8 cellular contexts compared by ENCODE assay signal in the genomic region with DNA sequence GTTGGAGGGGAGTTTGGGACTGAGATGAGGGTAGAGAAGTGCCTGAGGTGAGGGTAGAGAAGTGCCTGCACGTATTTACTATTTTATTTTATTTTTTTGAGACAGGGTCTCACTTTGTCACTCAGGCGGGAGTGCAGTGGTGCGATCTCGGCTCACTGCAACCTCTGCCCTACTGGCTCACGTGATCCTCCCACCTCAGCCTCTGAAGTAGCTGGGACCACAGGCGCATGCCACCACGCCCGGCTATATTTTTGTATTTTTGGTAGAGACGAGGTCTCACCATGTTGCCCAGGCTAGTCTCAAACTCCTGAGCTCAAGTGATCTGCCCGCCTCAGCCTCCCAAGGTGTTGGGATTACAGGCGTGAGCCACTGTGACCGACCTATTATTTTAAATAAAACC. TPM values are rescaled to one million over a fixed set of nuclear protein-coding genes. Genes with fewer than 3 reads are reported as not detected.
DNase-seq lines count a peak whose midpoint lies in the region; ATAC-seq, FAIRE-seq and TF ChIP-seq lines count a peak whose summit lies in the region.
"Not testable (repeated sequence)": the region's sequence is repeated elsewhere in the genome, so short reads cannot be mapped to it uniquely, and the experiment has no call there.

No MANE protein-coding gene starts in this region.

- not testable (repeated sequence) for H2BK12ac ChIP-seq in mesenchymal stem cell (ENCODE audit: low read length in 2 of 2)

- not testable (repeated sequence) for H3K9me3 ChIP-seq in BLaER1; KOPT-K1 (ENCODE audit: insufficient read depth, low read length, poor library complexity, severe bottlenecking); K562 (replicated peaks; ENCODE audit: control insufficient read depth, insufficient read depth, low read depth, low read length); esophagus squamous epithelium; mesenchymal stem cell (ENCODE audit: control insufficient read depth, low read length); osteoblast (ENCODE audit: low read depth, low read length)

- H2AFZ ChIP-seq in K562 (ENCODE audit: low read depth, low read length); mesenchymal stem cell (ENCODE audit: low read depth, low read length): not testable (repeated sequence)
- peak overlapping the region; percentile 52 for H2AFZ ChIP-seq in osteoblast (ENCODE audit: low read length)

- H3K4me3 Mint-ChIP-seq in activated CD8-positive, alpha-beta T cell treated with anti-CD3 and anti-CD28 coated beads, Interleukin-2, amount 10 ng/mL, durations not matched to agents 7 days and 5 days = peak overlapping the region; percentile 23
- H3K4me3 Mint-ChIP-seq in stimulated activated naive CD8-positive, alpha-beta T cell treated with anti-CD3 and anti-CD28 coated beads, Interleukin-15, amount 100 ng/mL, for 72 hours = peak overlapping the region; percentile 96 to 99

- TF ChIP-seq POLR2A in K562 (conservative IDR thresholded peaks at IDR 0.05); esophagus squamous epithelium (IDR thresholded peaks at IDR 0.05): not testable (repeated sequence)

- not testable (repeated sequence) for TF ChIP-seq EP300 in K562 (IDR thresholded peaks at IDR 0.05; ENCODE audit: low read length)

- H4K20me1 ChIP-seq in BLaER1 = peaks cover 19% of the 10 kb centered on the region; the same call in 1 of the 2 replicates
- not testable (repeated sequence) for H4K20me1 ChIP-seq in K562 (replicated peaks; ENCODE audit: control insufficient read depth, insufficient read depth, low read length); osteoblast (ENCODE audit: insufficient read depth, low read length)

- H3K4me1 Mint-ChIP-seq in activated CD8-positive, alpha-beta T cell treated with anti-CD3 and anti-CD28 coated beads, Interleukin-2, amount 10 ng/mL, durations not matched to agents 7 days and 5 days (ENCODE audit: low read depth) = peaks cover 71% of the 10 kb centered on the region
- H3K4me1 Mint-ChIP-seq in stimulated activated naive CD8-positive, alpha-beta T cell treated with anti-CD3 and anti-CD28 coated beads, Interleukin-15, amount 100 ng/mL, for 72 hours = peaks cover 74% of the 10 kb centered on the region

- not testable (repeated sequence) for H3K18ac ChIP-seq in mesenchymal stem cell (ENCODE audit: low read depth in 1 of 2, low read length in 2 of 2)

- WGBS in K562 (ENCODE audit: insufficient coverage, low coverage, missing lambda C conversion rate) = 43% methylated on average over 10 of the region's 12 CpGs
- WGBS in esophagus squamous epithelium, 2 donors = 51 to 63% methylated on average over 10 to 12 of the region's 12 CpGs
- WGBS in mesenchymal stem cell = 97% methylated on average over 12 of the region's 12 CpGs

- CTCF ChIA-PET in activated CD8-positive, alpha-beta T cell treated with anti-CD3 and anti-CD28 coated beads, Interleukin-2, amount 10 ng/mL, durations not matched to agents 7 days and 5 days (lab: Charles Lee) = interaction anchor here (3.4 to 4.5 kb wide), 2 partner anchors 23 to 100 kb away, joined by 11 to 24 read pairs; no protein-coding TSS in a partner anchor
- CTCF ChIA-PET in K562 (lab: Yijun Ruan, JAX; ENCODE audit: low intra/inter-chr PET ratio) = not testable (repeated sequence)

- not testable (repeated sequence) for H3K9me1 ChIP-seq in K562 (ENCODE audit: control insufficient read depth, insufficient read depth, low read length)

- peaks cover 41% of the 10 kb centered on the region for H3K36me3 Mint-ChIP-seq in activated CD8-positive, alpha-beta T cell treated with anti-CD3 and anti-CD28 coated beads, Interleukin-2, amount 10 ng/mL, durations not matched to agents 7 days and 5 days (ENCODE audit: low read depth)

- not testable (repeated sequence) for H4K8ac ChIP-seq in mesenchymal stem cell (ENCODE audit: low read length)

- H3K27me3 ChIP-seq in BLaER1; K562 (ENCODE audit: control insufficient read depth in 2 of 2, insufficient read depth in 2 of 2, low read length in 2 of 2); esophagus squamous epithelium; mesenchymal stem cell (ENCODE audit: control insufficient read depth in 1 of 2, insufficient read depth in 1 of 2, low read length in 2 of 2); osteoblast (ENCODE audit: insufficient read depth, low read length): not testable (repeated sequence)

- H2AK5ac ChIP-seq in mesenchymal stem cell (ENCODE audit: low read length, severe bottlenecking) = not testable (repeated sequence)

- H3K14ac ChIP-seq in mesenchymal stem cell (ENCODE audit: low read length in 2 of 2) = not testable (repeated sequence)

- H3K27me3 Mint-ChIP-seq in activated CD8-positive, alpha-beta T cell treated with anti-CD3 and anti-CD28 coated beads, Interleukin-2, amount 10 ng/mL, durations not matched to agents 7 days and 5 days (ENCODE audit: low read depth); stimulated activated naive CD8-positive, alpha-beta T cell treated with anti-CD3 and anti-CD28 coated beads, Interleukin-15, amount 100 ng/mL, for 72 hours: not testable (repeated sequence)

- not testable (repeated sequence) for H3K4ac ChIP-seq in mesenchymal stem cell (ENCODE audit: low read depth in 1 of 2, low read length in 2 of 2)

- peaks cover 93% of the 10 kb centered on the region for H3K79me2 ChIP-seq in K562 (ENCODE audit: control insufficient read depth, insufficient read depth, low read length)
- peaks cover 80% of the 10 kb centered on the region for H3K79me2 ChIP-seq in osteoblast (ENCODE audit: insufficient read depth, low read length)

- not testable (repeated sequence) for H3K36me3 ChIP-seq in BLaER1; KOPT-K1 (ENCODE audit: insufficient read depth, low read length); esophagus squamous epithelium; mesenchymal stem cell (ENCODE audit: control insufficient read depth in 1 of 2, insufficient read depth in 2 of 2, low read depth in 1 of 2, low read length in 2 of 2); osteoblast (ENCODE audit: insufficient read depth, low read length)
- peaks cover 21% of the 10 kb centered on the region; the same call in 2 of the 3 replicates for H3K36me3 ChIP-seq in K562 (ENCODE audit: control insufficient read depth, insufficient read depth, low read length)

- H2BK15ac ChIP-seq in mesenchymal stem cell (ENCODE audit: low read depth, poor library complexity, severe bottlenecking) = not testable (repeated sequence)

- TF ChIP-seq RAD21 in K562 (CRISPR knock-in tag; conservative IDR thresholded peaks at IDR 0.05 in 1 of 2, IDR thresholded peaks at IDR 0.05 in 1 of 2) = not testable (repeated sequence)

- peak overlapping the region; percentile 2; the same call in 1 of the 2 replicates for H3K4me3 ChIP-seq in BLaER1
- peak overlapping the region; percentile 96 for H3K4me3 ChIP-seq in K562
- H3K4me3 ChIP-seq in esophagus squamous epithelium; mesenchymal stem cell (ENCODE audit: insufficient read depth in 1 of 2, low read depth in 1 of 2, low read length in 2 of 2); osteoblast (ENCODE audit: insufficient read depth, low read length): not testable (repeated sequence)

- not testable (repeated sequence) for H2BK5ac ChIP-seq in mesenchymal stem cell (ENCODE audit: low read depth, low read length, poor library complexity, severe bottlenecking)

- TF ChIP-seq CTCF in K562 (IDR thresholded peaks at IDR 0.05 in 2 of 3, conservative IDR thresholded peaks at IDR 0.05 in 1 of 3; ENCODE audit: insufficient read depth in 2 of 3, low read depth in 1 of 3, low read length in 3 of 3); esophagus squamous epithelium (IDR thresholded peaks at IDR 0.05); osteoblast (IDR thresholded peaks at IDR 0.05; ENCODE audit: extremely low read depth, low read depth, low read length): not testable (repeated sequence)

- H3K27ac Mint-ChIP-seq in activated CD8-positive, alpha-beta T cell treated with anti-CD3 and anti-CD28 coated beads, Interleukin-2, amount 10 ng/mL, durations not matched to agents 7 days and 5 days = peak overlapping the region; percentile 69
- peak overlapping the region in 1 of 2 donors; percentile 63 for H3K27ac Mint-ChIP-seq in stimulated activated naive CD8-positive, alpha-beta T cell treated with anti-CD3 and anti-CD28 coated beads, Interleukin-15, amount 100 ng/mL, for 72 hours

- peak overlapping the region; percentile 84 for H4K91ac ChIP-seq in mesenchymal stem cell (ENCODE audit: low read length)

- peak overlapping the region; percentile 94 for H3K4me2 ChIP-seq in BLaER1
- H3K4me2 ChIP-seq in K562 (ENCODE audit: insufficient read depth, low read length) = peak overlapping the region; percentile 81
- not testable (repeated sequence) for H3K4me2 ChIP-seq in mesenchymal stem cell (ENCODE audit: low read length, poor library complexity, severe bottlenecking)
- H3K4me2 ChIP-seq in osteoblast (ENCODE audit: insufficient read depth, low read length) = peak overlapping the region; percentile 18

- not testable (repeated sequence) for DNase-seq in activated CD8-positive, alpha-beta T cell treated with anti-CD3 and anti-CD28 coated beads, Interleukin-2, amount 10 ng/mL, durations not matched to agents 7 days and 5 days; K562 (ENCODE audit: extremely low read depth in 1 of 4, low spot score in 3 of 4); esophagus squamous epithelium (lab: John Stamatoyannopoulos, UW); mesenchymal stem cell; osteoblast (ENCODE audit: insufficient read length, low spot score, missing footprints); stimulated activated naive CD8-positive, alpha-beta T cell treated with anti-CD3 and anti-CD28 coated beads, Interleukin-15, amount 100 ng/mL, for 72 hours

- intact Hi-C loops in K562 (cut with micrococcal nuclease) = loop anchor here (5.0 kb wide), 1 partner anchor 98 kb away; no protein-coding TSS in a partner anchor
- intact Hi-C loops in esophagus squamous epithelium (cut with DNase I) = not testable (repeated sequence)

- H3K9ac ChIP-seq in BLaER1 (peak overlapping the region; percentile 55; the same call in 1 of the 2 replicates), K562 (ENCODE audit: insufficient read depth in 1 of 2, low read depth in 2 of 2, low read length in 2 of 2) (peak overlapping the region; percentile 90 to 95)
- not testable (repeated sequence) for H3K9ac ChIP-seq in mesenchymal stem cell (ENCODE audit: low read length)

- H3K27ac ChIP-seq in BLaER1 (peak overlapping the region; percentile 96), KOPT-K1 (ENCODE audit: low read depth, low read length, poor library complexity, severe bottlenecking) (peak overlapping the region; percentile 18), K562 (ENCODE audit: extremely low read depth, low read depth, low read length) (peak overlapping the region; percentile 80), esophagus squamous epithelium (peak overlapping the region in 3 of 4 donors; percentile 20 to 74 (median 71))
- not testable (repeated sequence) for H3K27ac ChIP-seq in mesenchymal stem cell (ENCODE audit: low read length, poor library complexity, severe bottlenecking); osteoblast (ENCODE audit: low read depth, low read length)

- not testable (repeated sequence) for FAIRE-seq in K562 (lab: Jason Lieb, UNC)

- H3K4me1 ChIP-seq in BLaER1 (peaks cover 86% of the 10 kb centered on the region), K562 (replicated peaks in 1 of 2; ENCODE audit: control insufficient read depth in 2 of 2, insufficient read depth in 2 of 2, low read length in 2 of 2) (peaks cover 30 to 43% of the 10 kb centered on the region in 2 experiments), esophagus squamous epithelium (peaks cover 44 to 84% (median 51%) of the 10 kb centered on the region in 3 donors), mesenchymal stem cell (ENCODE audit: control insufficient read depth, insufficient read depth, low read depth, low read length) (peaks cover 14% of the 10 kb centered on the region), osteoblast (ENCODE audit: insufficient read depth, low read length) (peaks cover 26% of the 10 kb centered on the region)

- not testable (repeated sequence) for H3K23ac ChIP-seq in mesenchymal stem cell (ENCODE audit: low read length in 2 of 2)

- BruUV-seq in K562 (replicated peaks; lab: Mats Ljungman, UMichigan) = not testable (repeated sequence)

- ATAC-seq in activated CD8-positive, alpha-beta T cell treated with anti-CD3 and anti-CD28 coated beads, Interleukin-2, amount 10 ng/mL, durations not matched to agents 7 days and 5 days; K562; stimulated activated naive CD8-positive, alpha-beta T cell treated with anti-CD3 and anti-CD28 coated beads, Interleukin-15, amount 100 ng/mL, for 72 hours: not testable (repeated sequence)

- in situ Hi-C loops in K562 (cut with MboI) = not testable (repeated sequence)

- not testable (repeated sequence) for H2BK120ac ChIP-seq in mesenchymal stem cell (ENCODE audit: low read depth, low read length)

- POLR2A ChIA-PET in activated CD8-positive, alpha-beta T cell treated with anti-CD3 and anti-CD28 coated beads, Interleukin-2, amount 10 ng/mL, durations not matched to agents 7 days and 5 days (lab: Charles Lee) = interaction anchor here (1.0 to 1.1 kb wide), 2 partner anchors 16 to 17 kb away, joined by 3 to 4 read pairs; a partner anchor contains a TSS
- POLR2A ChIA-PET in K562 (lab: Yijun Ruan, JAX) = interaction anchor here (0.6 to 2.5 kb wide), 7 partner anchors 9 to 29 kb away, joined by 3 to 24 read pairs (median 6); a partner anchor contains a TSS

- H3K9me3 Mint-ChIP-seq in activated CD8-positive, alpha-beta T cell treated with anti-CD3 and anti-CD28 coated beads, Interleukin-2, amount 10 ng/mL, durations not matched to agents 7 days and 5 days (ENCODE audit: insufficient read depth); stimulated activated naive CD8-positive, alpha-beta T cell treated with anti-CD3 and anti-CD28 coated beads, Interleukin-15, amount 100 ng/mL, for 72 hours: not testable (repeated sequence)

- H3K79me1 ChIP-seq in mesenchymal stem cell (replicated peaks; ENCODE audit: low read length, poor library complexity, severe bottlenecking) = peaks cover 44% of the 10 kb centered on the region

RNA-seq across cellular contexts. Expression of a gene that starts 15.8 kb away (rescaled TPM):
- total RNA-seq in activated CD8-positive, alpha-beta T cell treated with anti-CD3 and anti-CD28 coated beads, Interleukin-2, amount 10 ng/mL, durations not matched to agents 7 days and 5 days = 100 to 1,000 TPM; 180 TPM
- total RNA-seq in K562 (2011; cell fraction: chromatin; rRNA removed; ENCODE audit: low replicate concordance) = 64.2 and 71.9 TPM in 2 replicates
- 40.3 and 42.0 TPM in 2 replicates for total RNA-seq in K562 (2011; cell fraction: nucleolus; rRNA removed)
- 44.1 and 58.8 TPM in 2 replicates for total RNA-seq in K562 (2011; cell fraction: nucleoplasm; rRNA removed)
- 114 and 141 TPM in 2 replicates for total RNA-seq in K562 (2014; rRNA removed)
- total RNA-seq in K562 (2014; rRNA removed; fragmentation: Illumina TruSeq; extraction: Trizol) = 36.3 and 39.2 TPM in 2 replicates
- total RNA-seq in K562 (2015; rRNA removed; fragmentation: Illumina TruSeq; extraction: Trizol) = 61.2 and 65.5 TPM in 2 replicates
- 215 and 226 TPM in 2 replicates for total RNA-seq in K562 (2021)
- 25.4 and 33.0 TPM in 2 replicates for polyA plus RNA-seq in K562 (2011; rRNA removed)
- polyA plus RNA-seq in K562 (2011; cell fraction: cytosol; rRNA removed) = 21.1 and 45.0 TPM in 2 replicates
- 23.6 and 33.3 TPM in 2 replicates for polyA plus RNA-seq in K562 (2011; cell fraction: nucleus; rRNA removed)
- polyA plus RNA-seq in K562 (2012) = 44.9 and 60.8 TPM in 2 replicates
- 44.2 and 80.9 TPM in 2 replicates for polyA plus RNA-seq in K562 (2014; fragmentation: Illumina TruSeq; extraction: Trizol)
- 1 to 10 TPM; 2.4 to 5.1 TPM for polyA plus RNA-seq in K562 (2014; fragmentation: Nextera tagmentation; extraction: Ambion mirVana)
- polyA plus RNA-seq in K562 (2014; rRNA removed) = 88.4 and 112 TPM in 2 replicates
- 33.1 and 40.4 TPM in 2 replicates for polyA minus RNA-seq in K562 (2011; rRNA and poly(A)+ RNA removed)
- polyA minus RNA-seq in K562 (2011; cell fraction: cytosol; rRNA and poly(A)+ RNA removed) = 55.4 and 91.3 TPM in 2 replicates
- 12.5 and 17.4 TPM in 2 replicates for polyA minus RNA-seq in K562 (2011; cell fraction: nucleus; rRNA and poly(A)+ RNA removed)
- 10 to 100 TPM; 39.7 to 81.4 (median 41.6) TPM for total RNA-seq in esophagus squamous epithelium
- polyA plus RNA-seq in mesenchymal stem cell (2013, experiment 1 of 2) = 46.1 TPM
- 42.5 TPM for polyA plus RNA-seq in mesenchymal stem cell (2013, experiment 2 of 2)
- total RNA-seq in osteoblast = 48.6 and 48.9 TPM in 2 replicates
